In genomic region chr16:11595908-11596504, GRCh38 we compare ENCODE assay signal across 22 cellular contexts. TPM values are rescaled to one million over a fixed set of nuclear protein-coding genes. Genes with fewer than 3 reads are reported as not detected.
DNase-seq lines count a peak whose midpoint lies in the region; ATAC-seq and TF ChIP-seq lines count a peak whose summit lies in the region.
"Had no signal": no experiment of that assay in that cellular context is flagged by ENCODE, and none has a peak within 500 bp of the region (broad histone marks: within the 10 kb centered on the region; RNA-seq: fewer than 3 reads in every experiment).

No MANE protein-coding gene starts in this region.

- no peaks in the 10 kb centered on the region for H3F3A ChIP-seq in PC-3 (ENCODE audit: low read length, unreplicated experiment)

- TF ChIP-seq CTCF in CD14-positive monocyte (IDR thresholded peaks at IDR 0.05): no peak
- no peak for TF ChIP-seq CTCF in HEK293 (tag by site-specific recombination; IDR thresholded peaks at IDR 0.05)
- no peak for TF ChIP-seq CTCF in esophagus muscularis mucosa (IDR thresholded peaks at IDR 0.05)
- TF ChIP-seq CTCF in neutrophil (IDR thresholded peaks at IDR 0.05): no peak
- TF ChIP-seq CTCF in PC-3 (conservative IDR thresholded peaks at IDR 0.05; ENCODE audit: low read depth, low read length): no peak

- H3K9ac ChIP-seq in PC-3 (ENCODE audit: low read length): no peak overlapping the region

- H3K36me3 ChIP-seq in HEK293 (ENCODE audit: control insufficient read depth in 2 of 2, insufficient read depth in 1 of 2, low read length in 2 of 2) (no peaks in the 10 kb centered on the region), esophagus muscularis mucosa (no peaks in the 10 kb centered on the region), neutrophil (no peaks in the 10 kb centered on the region), PC-3 (ENCODE audit: low read depth, low read length) (no peaks in the 10 kb centered on the region)
- H3K36me3 ChIP-seq: esophagus squamous epithelium had no signal

- WGBS in esophagus muscularis mucosa: 93% methylated on average over 6 of the region's 9 CpGs

- peaks cover 0 to 4% of the 10 kb centered on the region in 2 donors for H3K36me3 Mint-ChIP-seq in CD14-positive monocyte
- no peaks in the 10 kb centered on the region for H3K36me3 Mint-ChIP-seq in activated CD4-positive, alpha-beta T cell treated with anti-CD3 and anti-CD28 coated beads, Interleukin-2, amount 10 ng/mL, durations not matched to agents 7 days and 5 days (ENCODE audit: low read depth)
- H3K36me3 Mint-ChIP-seq: activated naive CD4-positive, alpha-beta T cell treated with anti-CD3 and anti-CD28 coated beads, Interleukin-2, amount 50 U/mL, for 72 hours; CD4-positive, alpha-beta memory T cell had no signal

- H3K27me3 Mint-ChIP-seq in CD14-positive monocyte (ENCODE audit: low read depth in 3 of 3): peaks cover 0 to 11% (median 6%) of the 10 kb centered on the region in 3 donors
- H3K27me3 Mint-ChIP-seq in activated CD4-positive, alpha-beta T cell treated with anti-CD3 and anti-CD28 coated beads, Interleukin-2, amount 10 ng/mL, durations not matched to agents 7 days and 5 days: peaks cover 2% of the 10 kb centered on the region
- H3K27me3 Mint-ChIP-seq: activated CD4-positive, alpha-beta T cell treated with anti-CD3 and anti-CD28 coated beads for 36 hours; CD4-positive, alpha-beta memory T cell; effector memory CD8-positive, alpha-beta T cell had no signal

- no TSS peak for BruUV-seq in PC-3 (replicated peaks; lab: Mats Ljungman, UMichigan)

- H3K27me3 ChIP-seq in esophagus muscularis mucosa (no peaks in the 10 kb centered on the region), neutrophil (no peaks in the 10 kb centered on the region), PC-3 (ENCODE audit: low read length) (no peaks in the 10 kb centered on the region)
- H3K27me3 ChIP-seq: esophagus squamous epithelium had no signal

- no peak overlapping the region for H3K4me2 ChIP-seq in PC-3 (ENCODE audit: low read length)

- no peak for DNase-seq in CD14-positive monocyte (ENCODE audit: low spot score)
- DNase-seq in esophagus muscularis mucosa (ENCODE audit: extremely low spot score): no peak
- DNase-seq in iPS-NIHi11 (ENCODE audit: low spot score): no peak
- no peak for DNase-seq in activated CD4-positive, alpha-beta T cell treated with anti-CD3 and anti-CD28 coated beads, Interleukin-2, amount 10 ng/mL, durations not matched to agents 7 days and 5 days
- no peak for DNase-seq in AG08396 (ENCODE audit: low spot score)
- no peak for DNase-seq in PC-3
- DNase-seq: activated CD4-positive, alpha-beta T cell treated with anti-CD3 and anti-CD28 coated beads for 36 hours; CD4-positive, alpha-beta memory T cell; DMS79; effector memory CD8-positive, alpha-beta T cell; esophagus squamous epithelium; Karpas-422; NCI-H1092; NCI-H2081 treated with DMSO at 0.1 percent for 48 hours; NCI-H526 treated with DMSO at 0.1 percent for 48 hours; nucleus accumbens; SW 1271 had no signal

- H3K9me3 ChIP-seq in HEK293 (ENCODE audit: control insufficient read depth, insufficient read depth, low read depth, low read length) (no peaks in the 10 kb centered on the region), esophagus muscularis mucosa (no peaks in the 10 kb centered on the region), neutrophil (no peaks in the 10 kb centered on the region), PC-3 (ENCODE audit: low read length) (no peaks in the 10 kb centered on the region)
- H3K9me3 ChIP-seq: esophagus squamous epithelium had no signal

- H3K4me1 ChIP-seq in HEK293 (ENCODE audit: control insufficient read depth, insufficient read depth, low read length) (peaks cover 5% of the 10 kb centered on the region; the same call in 1 of the 2 replicates), esophagus muscularis mucosa (peaks cover 8 to 22% (median 15%) of the 10 kb centered on the region in 4 donors), neutrophil (ENCODE audit: control insufficient read depth in 1 of 2, insufficient read depth in 1 of 2, low read depth in 1 of 2, low read length in 1 of 2) (peaks cover 81% of the 10 kb centered on the region in 2 experiments), PC-3 (ENCODE audit: insufficient read depth, low read length) (peaks cover 4% of the 10 kb centered on the region; the same call in 1 of the 2 replicates)

- no peaks in the 10 kb centered on the region for H3K9me3 Mint-ChIP-seq in CD14-positive monocyte
- H3K9me3 Mint-ChIP-seq in activated CD4-positive, alpha-beta T cell treated with anti-CD3 and anti-CD28 coated beads, Interleukin-2, amount 10 ng/mL, durations not matched to agents 7 days and 5 days: no peaks in the 10 kb centered on the region
- H3K9me3 Mint-ChIP-seq: activated naive CD4-positive, alpha-beta T cell treated with anti-CD3 and anti-CD28 coated beads, Interleukin-2, amount 50 U/mL, for 72 hours; CD4-positive, alpha-beta memory T cell; effector memory CD8-positive, alpha-beta T cell had no signal

- intact Hi-C loops in CD14-positive monocyte (cut with micrococcal nuclease) (loop anchor here (1.0 to 5.0 kb wide), 2 partner anchors 9 to 46 kb away; no protein-coding TSS in a partner anchor), esophagus muscularis mucosa (cut with DNase I) (no loop called here), PC-3 (cut with micrococcal nuclease) (no loop called here)

- H3K27ac Mint-ChIP-seq in CD14-positive monocyte: peak overlapping the region; percentile 18 to 80 (median 48)
- H3K27ac Mint-ChIP-seq in activated CD4-positive, alpha-beta T cell treated with anti-CD3 and anti-CD28 coated beads, Interleukin-2, amount 10 ng/mL, durations not matched to agents 7 days and 5 days: no peak overlapping the region
- H3K27ac Mint-ChIP-seq: activated CD4-positive, alpha-beta T cell treated with anti-CD3 and anti-CD28 coated beads for 36 hours had no signal

- H2AFZ ChIP-seq in PC-3 (ENCODE audit: low read length): no peak overlapping the region

- H3K4me3 Mint-ChIP-seq in CD14-positive monocyte: no peak overlapping the region
- no peak overlapping the region for H3K4me3 Mint-ChIP-seq in activated CD4-positive, alpha-beta T cell treated with anti-CD3 and anti-CD28 coated beads, Interleukin-2, amount 10 ng/mL, durations not matched to agents 7 days and 5 days
- H3K4me3 Mint-ChIP-seq: activated CD4-positive, alpha-beta T cell treated with anti-CD3 and anti-CD28 coated beads for 36 hours; CD4-positive, alpha-beta memory T cell; effector memory CD8-positive, alpha-beta T cell had no signal

- H3K27ac ChIP-seq in HEK293 (ENCODE audit: extremely low read depth, low read depth, low read length) (no peak overlapping the region), esophagus muscularis mucosa (replicated peaks in 1 of 4) (peak overlapping the region in 3 of 4 donors; percentile 31 to 54 (median 44)), neutrophil (peak overlapping the region; percentile 100), PC-3 (ENCODE audit: low read length) (no peak overlapping the region)

- TF ChIP-seq POLR2A in esophagus muscularis mucosa (IDR thresholded peaks at IDR 0.05; ENCODE audit: low read depth): no peak

- no peak for TF ChIP-seq EP300 in esophagus muscularis mucosa (IDR thresholded peaks at IDR 0.05)

- H3K79me2 ChIP-seq in PC-3 (ENCODE audit: low read length): no peaks in the 10 kb centered on the region

- H3K4me3 ChIP-seq in HEK293 (ENCODE audit: low read depth, low read length) (no peak overlapping the region), esophagus muscularis mucosa (no peak overlapping the region), neutrophil (ENCODE audit: low read depth in 1 of 2, low read length in 1 of 2) (peak overlapping the region in 1 of 2 experiments; percentile 18), PC-3 (ENCODE audit: low read length) (no peak overlapping the region)
- H3K4me3 ChIP-seq: esophagus squamous epithelium had no signal

- POLR2A ChIA-PET in HEK293 (lab: Yijun Ruan, JAX) (no interaction called here), PC-3 (lab: Charles Lee; ENCODE audit: unreplicated experiment) (no interaction called here)
- POLR2A ChIA-PET in activated CD4-positive, alpha-beta T cell treated with anti-CD3 and anti-CD28 coated beads, Interleukin-2, amount 10 ng/mL, durations not matched to agents 7 days and 5 days (lab: Charles Lee): no interaction called here

- H4K20me1 ChIP-seq in PC-3 (ENCODE audit: low read length): no peaks in the 10 kb centered on the region

- ATAC-seq in PC-3: no peak
- ATAC-seq: activated CD4-positive, alpha-beta T cell treated with anti-CD3 and anti-CD28 coated beads for 36 hours; activated naive CD4-positive, alpha-beta T cell treated with anti-CD3 and anti-CD28 coated beads, Interleukin-2, amount 50 U/mL, for 72 hours; effector memory CD8-positive, alpha-beta T cell; left lobe of liver; sciatic nerve had no signal

- H3K4me1 Mint-ChIP-seq in CD14-positive monocyte: peaks cover 43% of the 10 kb centered on the region
- H3K4me1 Mint-ChIP-seq in activated CD4-positive, alpha-beta T cell treated with anti-CD3 and anti-CD28 coated beads, Interleukin-2, amount 10 ng/mL, durations not matched to agents 7 days and 5 days: peaks cover 24% of the 10 kb centered on the region

- H3K9me2 ChIP-seq in PC-3 (replicated peaks; ENCODE audit: low read length): no peaks in the 10 kb centered on the region

- CTCF ChIA-PET in HEK293 (lab: Yijun Ruan, JAX): interaction anchor here (1.5 kb wide), 1 partner anchor 64 kb away, joined by 4 read pairs; no protein-coding TSS in a partner anchor
- CTCF ChIA-PET in activated CD4-positive, alpha-beta T cell treated with anti-CD3 and anti-CD28 coated beads, Interleukin-2, amount 10 ng/mL, durations not matched to agents 7 days and 5 days (lab: Charles Lee): interaction anchor here (1.4 kb wide), 1 partner anchor 9 kb away, joined by 6 read pairs; the partner anchor contains the start of gene LITAF
- CTCF ChIA-PET in PC-3 (lab: Charles Lee): no interaction called here

TF ChIP-seq in HEK293, 187 proteins besides CTCF, POLR2A, EP300 and RAD21 (continues in another document):
- TF ChIP-seq ZFHX2 (tag by site-specific recombination; conservative IDR thresholded peaks at IDR 0.05): no peak
- peak; percentile 35; the same call in 1 of the 2 replicates for TF ChIP-seq ZNF513 (tag by site-specific recombination; IDR thresholded peaks at IDR 0.05)

RNA-seq across cellular contexts. Expression of gene LITAF, which starts 9.3 kb away (rescaled TPM):
- 100 to 1,000 TPM in 1 of 2 donors, 10 to 100 TPM in 1; 69.0 to 118 TPM for polyA plus RNA-seq in CD14-positive monocyte
- total RNA-seq in esophagus muscularis mucosa: 10 to 100 TPM; 28.7 to 88.3 (median 36.8) TPM
- 100 to 1,000 TPM; 133 to 141 TPM for total RNA-seq in activated CD4-positive, alpha-beta T cell treated with anti-CD3 and anti-CD28 coated beads, Interleukin-2, amount 10 ng/mL, durations not matched to agents 7 days and 5 days
- total RNA-seq in PC-3 (2014; rRNA removed): 12.8 and 13.1 TPM in 2 replicates

Comparison
In these comparisons a context has a peak if more than half of its experiments do, and no peak if none do; other contexts are left out.
1. H3K27ac ChIP-seq: peak in esophagus muscularis mucosa (3 of 4) and neutrophil (single experiment); none in HEK293 (single experiment) and PC-3 (single experiment).
2. intact Hi-C loops: an anchor here in CD14-positive monocyte (1.0 to 5.0 kb wide); none called in esophagus muscularis mucosa and PC-3.